In the genomic region with DNA sequence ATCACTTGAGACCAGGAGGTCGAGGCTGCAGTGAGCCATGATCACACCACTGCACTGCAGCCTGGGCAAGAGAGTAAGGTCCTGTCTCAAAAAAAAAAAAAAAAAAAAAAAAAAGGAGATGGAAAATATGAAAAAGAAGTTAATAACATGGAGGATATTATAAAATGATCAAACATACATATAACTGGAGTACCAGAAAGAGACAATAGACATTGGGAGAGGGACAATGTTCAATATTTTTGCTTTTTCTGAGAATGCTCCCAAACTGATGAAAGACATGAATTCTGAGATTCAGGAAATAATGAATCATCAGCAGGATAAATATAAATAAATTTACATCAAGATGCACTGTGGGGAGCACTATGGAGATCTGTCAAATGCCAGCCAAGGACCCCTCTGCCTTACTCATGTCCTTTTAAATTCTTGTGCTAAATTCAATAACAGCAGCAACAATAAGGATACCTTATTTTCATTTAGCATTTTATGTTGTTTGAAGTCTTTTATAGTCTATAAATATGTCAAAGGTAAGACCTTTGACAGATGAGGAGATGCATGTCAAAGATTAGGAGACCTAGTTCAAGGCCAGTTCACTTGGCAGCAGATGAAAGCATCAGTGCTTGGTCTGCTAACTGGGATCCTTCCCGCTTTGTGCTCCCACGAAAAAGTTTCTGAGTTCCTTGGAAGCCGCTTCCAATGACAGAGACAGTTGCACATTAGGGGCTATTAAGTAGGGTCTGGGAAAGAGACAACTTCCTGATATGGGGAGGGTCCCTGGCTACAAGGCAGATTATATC, we compare ENCODE assay signal across 25 cellular contexts.
"Had no signal": no experiment of that assay in that cellular context is flagged by ENCODE, and none has a peak within 500 bp of the region (broad histone marks: within the 10 kb centered on the region; RNA-seq: fewer than 3 reads in every experiment).

No MANE protein-coding gene starts in this region.

- H3K27me3 ChIP-seq: MG63 had no signal

- H3K9me2 ChIP-seq: SK-N-SH had no signal

- DNase-seq: IMR-90; Karpas-422; KG1; MG63; NCI-H1092; NCI-H1105 treated with DMSO at 0.1 percent for 48 hours; NCI-H1417 treated with DMSO at 0.1 percent for 48 hours; NCI-H146; NCI-H1694 treated with DMSO at 0.1 percent for 48 hours; NCI-H1930; NCI-H2081; NCI-H2107; NCI-H226; NCI-H446; NCI-H510A; NCI-H524 treated with DMSO at 0.1 percent for 48 hours; NCI-H69; NCI-H774; NK-92 treated with Interleukin-12 subunit alpha and Interleukin-12 subunit beta, amount 100 ng/mL, for 24 hours; PC-3; SHP77; SK-N-SH; SW 1271 had no signal

- H3K9me3 ChIP-seq: SK-N-SH had no signal

- H3K4me2 ChIP-seq: SK-N-SH had no signal

- H3K9ac ChIP-seq: SK-N-SH had no signal

- H3K27ac ChIP-seq: RWPE1 had no signal

- ATAC-seq: Panc1, PC-3 had no signal

- H3K4me3 ChIP-seq: MG63 had no signal

- H3K36me3 ChIP-seq: MG63 had no signal
